ENCODE assay signal across 9 cellular contexts in genomic region chr9:11663913-11664312, GRCh38.
"Had no signal": no experiment of that assay in that cellular context is flagged by ENCODE, and none has a peak within 500 bp of the region (broad histone marks: within the 10 kb centered on the region; RNA-seq: fewer than 3 reads in every experiment).

No MANE protein-coding gene starts in this region.

- H3K4me3 ChIP-seq: GM23248, GM23338 had no signal

- H3K27ac ChIP-seq: GM23248 had no signal

- FAIRE-seq: H54 had no signal

- ATAC-seq: GM23338, HCT116 had no signal

- DNase-seq: GM23248, GOT3, H7, H9, HCEC 1CT, HFFc6 had no signal

- H2AFZ ChIP-seq: GM23248, GM23338 had no signal

- H3K4me2 ChIP-seq: GM23338 had no signal

- H3K9ac ChIP-seq: GM23248 had no signal
